ENCODE assay signal across 16 cellular contexts in genomic region chr1:239854956-239855355, GRCh38.
DNase-seq lines count a peak whose midpoint lies in the region; ATAC-seq and TF ChIP-seq lines count a peak whose summit lies in the region.
"Had no signal": no experiment of that assay in that cellular context is flagged by ENCODE, and none has a peak within 500 bp of the region (broad histone marks: within the 10 kb centered on the region; RNA-seq: fewer than 3 reads in every experiment).

No MANE protein-coding gene starts in this region.

- H3K4me3 ChIP-seq in GM23338, result no peak overlapping the region
- no peak overlapping the region for H3K4me3 ChIP-seq in adipocyte (ENCODE audit: low read length)
- no peak overlapping the region for H3K4me3 ChIP-seq in uterus
- H3K4me3 ChIP-seq: BLaER1, GM23248, HAP-1, K562 had no signal

- no peak for TF ChIP-seq CTCF in GM23338 (conservative IDR thresholded peaks at IDR 0.05; ENCODE audit: low read depth in 2 of 2)
- TF ChIP-seq CTCF in uterus (IDR thresholded peaks at IDR 0.05), result no peak

- no peak overlapping the region for H3K27ac Mint-ChIP-seq in GM23338
- H3K27ac Mint-ChIP-seq: CD8-positive, alpha-beta memory T cell; HFFc6 had no signal

- no peaks in the 10 kb centered on the region for H3K27me3 Mint-ChIP-seq in GM23338 (ENCODE audit: insufficient read depth, low read depth, poor library complexity)
- H3K27me3 Mint-ChIP-seq: CD8-positive, alpha-beta memory T cell had no signal

- H3K4me1 Mint-ChIP-seq in GM23338, result peaks cover 21% of the 10 kb centered on the region
- H3K4me1 Mint-ChIP-seq: CD8-positive, alpha-beta memory T cell had no signal

- H3K36me3 Mint-ChIP-seq in GM23338 (ENCODE audit: low read depth), result peaks cover 11% of the 10 kb centered on the region; the same call in 2 of the 3 replicates

- no peaks in the 10 kb centered on the region for H3F3A ChIP-seq in GM23338 (replicated peaks; ENCODE audit: low read depth)

- peaks cover 3% of the 10 kb centered on the region; the same call in 1 of the 3 replicates for H3K9me3 Mint-ChIP-seq in GM23338

- H3K4me1 ChIP-seq in GM23338 (ENCODE audit: insufficient read depth) (peaks cover 14% of the 10 kb centered on the region; the same call in 1 of the 2 replicates), adipocyte (ENCODE audit: control insufficient read depth, insufficient read depth, low read length) (no peaks in the 10 kb centered on the region), uterus (no peaks in the 10 kb centered on the region)
- H3K4me1 ChIP-seq: BLaER1, Caco-2 had no signal

- no peaks in the 10 kb centered on the region for H3K9me2 ChIP-seq in GM23338 (ENCODE audit: insufficient read depth)

- no peak overlapping the region for H3K4me3 Mint-ChIP-seq in GM23338
- H3K4me3 Mint-ChIP-seq: CD8-positive, alpha-beta memory T cell; HFFc6 had no signal

- no peak overlapping the region for H3K9ac ChIP-seq in adipocyte (ENCODE audit: low read length)
- H3K9ac ChIP-seq: BLaER1, GM23248 had no signal

- intact Hi-C loops in uterus (cut with DNase I; ENCODE audit: low total_unique reads), result no loop called here

- H3K27ac ChIP-seq in GM23338 (ENCODE audit: low read depth), result no peak overlapping the region
- no peak overlapping the region for H3K27ac ChIP-seq in uterus
- H3K27ac ChIP-seq: BLaER1, GM23248 had no signal

- ATAC-seq in GM23338, result no peak
- ATAC-seq in GM19395 (IDR thresholded peaks at IDR 0.05; ENCODE audit: unreplicated experiment), result no peak
- ATAC-seq: K562 had no signal

- H3K36me3 ChIP-seq in GM23338 (ENCODE audit: insufficient read depth) (no peaks in the 10 kb centered on the region), adipocyte (ENCODE audit: control insufficient read depth, insufficient read depth, low read length, severe bottlenecking) (no peaks in the 10 kb centered on the region), uterus (no peaks in the 10 kb centered on the region)
- H3K36me3 ChIP-seq: BLaER1, HAP-1 had no signal

- peaks cover 7% of the 10 kb centered on the region for H3K9me3 ChIP-seq in adipocyte (ENCODE audit: control insufficient read depth, low read length)
- no peaks in the 10 kb centered on the region for H3K9me3 ChIP-seq in uterus
- H3K9me3 ChIP-seq: Caco-2, HAP-1 had no signal

- H3K27me3 ChIP-seq in GM23338 (ENCODE audit: insufficient read depth) (no peaks in the 10 kb centered on the region), adipocyte (replicated peaks; ENCODE audit: control insufficient read depth, insufficient read depth, low read length) (no peaks in the 10 kb centered on the region), uterus (no peaks in the 10 kb centered on the region)
- H3K27me3 ChIP-seq: BLaER1 had no signal

- no peak overlapping the region for H2AFZ ChIP-seq in GM23338
- H2AFZ ChIP-seq: GM23248 had no signal

- 0 out of 2 replicates have a peak overlapping the region, but pooled peaks have one; percentile 19 for H3K4me2 ChIP-seq in GM23338
- H3K4me2 ChIP-seq: BLaER1 had no signal

- DNase-seq in NCI-H146 (lab: John Stamatoyannopoulos, UW), result peak; percentile 21
- no peak for DNase-seq in NCI-H146 treated with DMSO at 0.1 percent for 48 hours (lab: John Stamatoyannopoulos, UW; ENCODE audit: unreplicated experiment)
- no peak for DNase-seq in GM23338 (ENCODE audit: low spot score)
- DNase-seq in NCI-H2227 (lab: John Stamatoyannopoulos, UW; ENCODE audit: unreplicated experiment), result peak; percentile 49
- peak; percentile 2 for DNase-seq in adipocyte (ENCODE audit: low read depth)
- DNase-seq in NK-92 (lab: John Stamatoyannopoulos, UW; ENCODE audit: unreplicated experiment), result no peak
- DNase-seq in uterus, result no peak
- DNase-seq: Caco-2; CD8-positive, alpha-beta memory T cell; DMS53; GM23248; HFFc6 had no signal

- TF ChIP-seq POLR2A in uterus (IDR thresholded peaks at IDR 0.05), result no peak

- no peaks in the 10 kb centered on the region for H3K79me2 ChIP-seq in GM23338 (replicated peaks; ENCODE audit: insufficient read depth)

- H4K20me1 ChIP-seq in GM23338 (replicated peaks; ENCODE audit: insufficient read depth), result no peaks in the 10 kb centered on the region
- H4K20me1 ChIP-seq: BLaER1 had no signal

TF ChIP-seq in GM23338, 12 proteins besides CTCF, POLR2A, EP300 and RAD21:
- TF ChIP-seq, protein P1, sequence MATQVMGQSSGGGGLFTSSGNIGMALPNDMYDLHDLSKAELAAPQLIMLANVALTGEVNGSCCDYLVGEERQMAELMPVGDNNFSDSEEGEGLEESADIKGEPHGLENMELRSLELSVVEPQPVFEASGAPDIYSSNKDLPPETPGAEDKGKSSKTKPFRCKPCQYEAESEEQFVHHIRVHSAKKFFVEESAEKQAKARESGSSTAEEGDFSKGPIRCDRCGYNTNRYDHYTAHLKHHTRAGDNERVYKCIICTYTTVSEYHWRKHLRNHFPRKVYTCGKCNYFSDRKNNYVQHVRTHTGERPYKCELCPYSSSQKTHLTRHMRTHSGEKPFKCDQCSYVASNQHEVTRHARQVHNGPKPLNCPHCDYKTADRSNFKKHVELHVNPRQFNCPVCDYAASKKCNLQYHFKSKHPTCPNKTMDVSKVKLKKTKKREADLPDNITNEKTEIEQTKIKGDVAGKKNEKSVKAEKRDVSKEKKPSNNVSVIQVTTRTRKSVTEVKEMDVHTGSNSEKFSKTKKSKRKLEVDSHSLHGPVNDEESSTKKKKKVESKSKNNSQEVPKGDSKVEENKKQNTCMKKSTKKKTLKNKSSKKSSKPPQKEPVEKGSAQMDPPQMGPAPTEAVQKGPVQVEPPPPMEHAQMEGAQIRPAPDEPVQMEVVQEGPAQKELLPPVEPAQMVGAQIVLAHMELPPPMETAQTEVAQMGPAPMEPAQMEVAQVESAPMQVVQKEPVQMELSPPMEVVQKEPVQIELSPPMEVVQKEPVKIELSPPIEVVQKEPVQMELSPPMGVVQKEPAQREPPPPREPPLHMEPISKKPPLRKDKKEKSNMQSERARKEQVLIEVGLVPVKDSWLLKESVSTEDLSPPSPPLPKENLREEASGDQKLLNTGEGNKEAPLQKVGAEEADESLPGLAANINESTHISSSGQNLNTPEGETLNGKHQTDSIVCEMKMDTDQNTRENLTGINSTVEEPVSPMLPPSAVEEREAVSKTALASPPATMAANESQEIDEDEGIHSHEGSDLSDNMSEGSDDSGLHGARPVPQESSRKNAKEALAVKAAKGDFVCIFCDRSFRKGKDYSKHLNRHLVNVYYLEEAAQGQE (IDR thresholded peaks at IDR 0.05; ENCODE audit: unreplicated experiment), result no peak
- TF ChIP-seq EZH2phosphoT487 (IDR thresholded peaks at IDR 0.05; ENCODE audit: unreplicated experiment) (no peak), EZH2 (IDR thresholded peaks at IDR 0.05; ENCODE audit: low read depth, unreplicated experiment) (no peak), JUNB (IDR thresholded peaks at IDR 0.05; ENCODE audit: unreplicated experiment) (no peak), ETS1 (IDR thresholded peaks at IDR 0.05) (no peak), POLR2AphosphoS5 (IDR thresholded peaks at IDR 0.05; ENCODE audit: low read depth) (no peak), ZNF331 (CRISPR knock-in tag; IDR thresholded peaks at IDR 0.05; ENCODE audit: low read depth) (no peak)
TF ChIP-seq in GM23338: peak in this region for 0.

Comparison
In these comparisons a context has a peak if more than half of its experiments do, and no peak if none do; other contexts are left out.
1. DNase-seq: peak in NCI-H146 (single experiment), NCI-H2227 (single experiment) and adipocyte (single experiment); none in NCI-H146 treated with DMSO at 0.1 percent for 48 hours (single experiment), GM23338 (single experiment), NK-92 (single experiment) and uterus (0 of 2).